ENCODE assay signal across 8 cellular contexts in the genomic region with DNA sequence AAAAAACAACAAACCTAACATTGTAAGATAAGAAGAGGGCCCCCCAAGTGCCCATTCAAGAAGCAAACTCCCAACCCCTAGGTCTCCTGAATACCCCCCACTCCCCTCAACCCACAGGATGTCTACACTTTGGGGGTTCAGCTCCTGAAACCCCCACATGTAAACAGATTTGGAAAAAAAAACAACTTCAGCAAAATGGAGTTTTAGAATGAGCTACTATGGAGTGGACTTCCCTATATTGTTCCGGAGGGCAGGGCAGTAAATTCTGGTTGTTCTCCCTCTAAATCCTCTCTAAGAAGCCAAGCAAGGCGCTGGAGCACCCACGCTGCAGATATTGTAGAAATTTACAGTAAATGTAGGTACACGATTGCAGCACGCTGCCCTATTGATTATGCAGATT. TPM values are rescaled to one million over a fixed set of nuclear protein-coding genes. Genes with fewer than 3 reads are reported as not detected.
DNase-seq lines count a peak whose midpoint lies in the region; ATAC-seq and TF ChIP-seq lines count a peak whose summit lies in the region.

No MANE protein-coding gene starts in this region.

- no peaks in the 10 kb centered on the region for H3K9me3 Mint-ChIP-seq in activated T-helper 2 cell treated with anti-CD3 and anti-CD28 coated beads, Interferon-gamma antibody, Interleukin-2, Interleukin-4, amounts not matched to agents 10 μg/mL and 5 μg/mL and 100 μg/mL, durations not matched to agents 14 hours and 24 hours and 36 hours

- TF ChIP-seq EP300 in sigmoid colon (IDR thresholded peaks at IDR 0.05) = no peak

- no peak overlapping the region for H3K4me3 ChIP-seq in DOHH2 (ENCODE audit: low read length)
- H3K4me3 ChIP-seq in hepatocyte = peak overlapping the region; percentile 59
- peak overlapping the region; percentile 64 to 96 (median 87) for H3K4me3 ChIP-seq in sigmoid colon

- no peak for ATAC-seq in HG02678 (IDR thresholded peaks at IDR 0.05; ENCODE audit: unreplicated experiment)
- ATAC-seq in GM21528 (IDR thresholded peaks at IDR 0.05; ENCODE audit: low FRiP score, unreplicated experiment) = no peak
- no peak for ATAC-seq in HG02763 (IDR thresholded peaks at IDR 0.05; ENCODE audit: unreplicated experiment)

- H3K4me1 ChIP-seq in DOHH2 (ENCODE audit: control insufficient read depth, low read length) (peaks cover 49% of the 10 kb centered on the region), hepatocyte (ENCODE audit: insufficient read depth) (peaks cover 61% of the 10 kb centered on the region), sigmoid colon (peaks cover 0 to 75% (median 67%) of the 10 kb centered on the region in 4 donors)

- TF ChIP-seq CTCF in DOHH2 (IDR thresholded peaks at IDR 0.05; ENCODE audit: low read depth, low read length, poor library complexity, severe bottlenecking) = no peak
- no peak for TF ChIP-seq CTCF in hepatocyte (IDR thresholded peaks at IDR 0.05; ENCODE audit: poor library complexity)
- no peak for TF ChIP-seq CTCF in sigmoid colon (IDR thresholded peaks at IDR 0.05)

- no peak overlapping the region for H2AFZ ChIP-seq in hepatocyte

- H4K20me1 ChIP-seq in DOHH2 (ENCODE audit: control insufficient read depth, insufficient read depth, low read depth, low read length) (peaks cover 12% of the 10 kb centered on the region), hepatocyte (ENCODE audit: insufficient read depth, poor library complexity, severe bottlenecking) (no peaks in the 10 kb centered on the region)

- intact Hi-C loops in activated T-helper 2 cell treated with anti-CD3 and anti-CD28 coated beads, Interferon-gamma antibody, Interleukin-2, Interleukin-4, amounts not matched to agents 10 μg/mL and 5 μg/mL and 100 μg/mL, durations not matched to agents 14 hours and 24 hours and 36 hours (cut with micrococcal nuclease) = loop anchor here (10.0 kb wide), 2 partner anchors 222 to 392 kb away; no protein-coding TSS in a partner anchor
- intact Hi-C loops in sigmoid colon (cut with DNase I) = no loop called here

- H3K36me3 ChIP-seq in DOHH2 (ENCODE audit: control insufficient read depth, low read length) (no peaks in the 10 kb centered on the region), hepatocyte (replicated peaks; ENCODE audit: insufficient read depth, low read depth) (no peaks in the 10 kb centered on the region), sigmoid colon (no peaks in the 10 kb centered on the region)

- no peak for DNase-seq in activated T-helper 2 cell treated with anti-CD3 and anti-CD28 coated beads, Interferon-gamma antibody, Interleukin-2, Interleukin-4, amounts not matched to agents 10 μg/mL and 5 μg/mL and 100 μg/mL, durations not matched to agents 14 hours and 24 hours and 36 hours (ENCODE audit: low spot score)
- DNase-seq in hepatocyte (ENCODE audit: low spot score) = peak; percentile 4
- no peak for DNase-seq in sigmoid colon
- no peak for DNase-seq in dedifferentiated amniotic fluid mesenchymal stem cell (ENCODE audit: extremely low spot score)

- no peak overlapping the region for H3K27ac ChIP-seq in DOHH2 (ENCODE audit: low read depth, low read length)
- peak overlapping the region; percentile 89 for H3K27ac ChIP-seq in hepatocyte
- peak overlapping the region; percentile 94 to 99 (median 97) for H3K27ac ChIP-seq in sigmoid colon

- peaks cover 60% of the 10 kb centered on the region for H3K27me3 Mint-ChIP-seq in activated T-helper 2 cell treated with anti-CD3 and anti-CD28 coated beads, Interferon-gamma antibody, Interleukin-2, Interleukin-4, amounts not matched to agents 10 μg/mL and 5 μg/mL and 100 μg/mL, durations not matched to agents 14 hours and 24 hours and 36 hours (ENCODE audit: low read depth)

- no peak overlapping the region for H3K27ac Mint-ChIP-seq in activated T-helper 2 cell treated with anti-CD3 and anti-CD28 coated beads, Interferon-gamma antibody, Interleukin-2, Interleukin-4, amounts not matched to agents 10 μg/mL and 5 μg/mL and 100 μg/mL, durations not matched to agents 14 hours and 24 hours and 36 hours

- H3K9me2 ChIP-seq in DOHH2 (replicated peaks; ENCODE audit: control insufficient read depth, low read length) (no peaks in the 10 kb centered on the region), hepatocyte (replicated peaks; ENCODE audit: insufficient read depth) (no peaks in the 10 kb centered on the region)

- 26% methylated on average over 5 of the region's 5 CpGs for WGBS in hepatocyte (ENCODE audit: low lambda C conversion rate, missing lambda C conversion rate)
- 12 to 57% methylated on average over 5 of the region's 5 CpGs for WGBS in sigmoid colon, 2 donors

- peaks cover 11% of the 10 kb centered on the region for H3F3A ChIP-seq in DOHH2 (ENCODE audit: control insufficient read depth, insufficient read depth)

- H3K36me3 Mint-ChIP-seq in activated T-helper 2 cell treated with anti-CD3 and anti-CD28 coated beads, Interferon-gamma antibody, Interleukin-2, Interleukin-4, amounts not matched to agents 10 μg/mL and 5 μg/mL and 100 μg/mL, durations not matched to agents 14 hours and 24 hours and 36 hours (ENCODE audit: low read depth) = peaks cover 3% of the 10 kb centered on the region

- H3K9me3 ChIP-seq in DOHH2 (ENCODE audit: control insufficient read depth, insufficient read depth, low read length) (no peaks in the 10 kb centered on the region), hepatocyte (ENCODE audit: low read depth) (no peaks in the 10 kb centered on the region), sigmoid colon (no peaks in the 10 kb centered on the region)

- H3K27me3 ChIP-seq in DOHH2 (ENCODE audit: control insufficient read depth, low read length) (peaks cover 17% of the 10 kb centered on the region), hepatocyte (peaks cover 18% of the 10 kb centered on the region), sigmoid colon (no peaks in the 10 kb centered on the region)

- peak overlapping the region; percentile 15 for H3K4me3 Mint-ChIP-seq in activated T-helper 2 cell treated with anti-CD3 and anti-CD28 coated beads, Interferon-gamma antibody, Interleukin-2, Interleukin-4, amounts not matched to agents 10 μg/mL and 5 μg/mL and 100 μg/mL, durations not matched to agents 14 hours and 24 hours and 36 hours (ENCODE audit: low read depth)

- TF ChIP-seq POLR2A in sigmoid colon (IDR thresholded peaks at IDR 0.05) = no peak

- H3K4me1 Mint-ChIP-seq in activated T-helper 2 cell treated with anti-CD3 and anti-CD28 coated beads, Interferon-gamma antibody, Interleukin-2, Interleukin-4, amounts not matched to agents 10 μg/mL and 5 μg/mL and 100 μg/mL, durations not matched to agents 14 hours and 24 hours and 36 hours (ENCODE audit: low read depth) = peaks cover 15% of the 10 kb centered on the region

- H3K79me2 ChIP-seq in DOHH2 (ENCODE audit: control insufficient read depth, low read length) = peaks cover 61% of the 10 kb centered on the region
- peaks cover 72% of the 10 kb centered on the region for H3K79me2 ChIP-seq in hepatocyte

- H3K4me2 ChIP-seq in DOHH2 (ENCODE audit: low read length) (peak overlapping the region; percentile 77), hepatocyte (peak overlapping the region; percentile 82)

RNA-seq across cellular contexts. Expression of a gene that starts 8.5 kb away (rescaled TPM):
- 0.62 and 1.2 TPM in 2 replicates for total RNA-seq in activated T-helper 2 cell treated with anti-CD3 and anti-CD28 coated beads, Interferon-gamma antibody, Interleukin-2, Interleukin-4, amounts not matched to agents 10 μg/mL and 5 μg/mL and 100 μg/mL, durations not matched to agents 14 hours and 24 hours and 36 hours
- total RNA-seq in hepatocyte = 11.5 and 11.6 TPM in 2 replicates
- polyA plus RNA-seq in hepatocyte = 6.4 and 10.9 TPM in 2 replicates
- total RNA-seq in sigmoid colon = 10 to 100 TPM; 17.8 to 38.8 (median 19.1) TPM
- 1 to 10 TPM in 2 of 3 donors, under 1 TPM in 1; 0.69 to 4.3 (median 1.2) TPM for polyA plus RNA-seq in sigmoid colon
